Comparison of ENCODE assay signal across 29 cellular contexts in the genomic region with DNA sequence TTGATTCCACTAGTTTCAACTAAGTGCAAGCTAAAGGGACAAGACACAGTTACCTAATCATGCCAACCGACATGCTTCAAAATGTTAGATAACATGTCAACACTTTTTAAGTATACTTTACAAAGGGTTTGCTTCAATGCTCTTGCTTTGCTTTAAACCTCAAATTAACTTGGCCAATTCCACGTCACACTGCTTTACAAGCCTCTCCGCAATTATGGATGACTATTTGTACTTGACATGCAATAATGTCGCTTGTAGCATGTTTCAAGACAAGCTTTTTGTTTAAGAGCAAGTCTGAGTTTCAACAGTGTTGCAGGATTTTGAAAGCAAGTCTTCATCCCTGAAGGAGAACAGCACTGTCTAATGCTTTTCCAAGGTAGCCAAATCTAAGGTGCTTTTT.
"Had no signal": no experiment of that assay in that cellular context is flagged by ENCODE, and none has a peak within 500 bp of the region (broad histone marks: within the 10 kb centered on the region; RNA-seq: fewer than 3 reads in every experiment).

No MANE protein-coding gene starts in this region.

- H3K4me3 Mint-ChIP-seq: naive thymus-derived CD8-positive, alpha-beta T cell; natural killer cell treated with Interleukin-12 subunit alpha and Interleukin-12 subunit beta and Interleukin-15 and Interleukin-18, amount 100 ng/mL, for 72 hours; nephron progenitor cell; neural progenitor cell; stimulated activated effector memory CD8-positive, alpha-beta T cell treated with anti-CD3 and anti-CD28 coated beads, Interleukin-12 subunit alpha, Interleukin-12 subunit beta, amount 100 ng/mL, for 72 hours; stimulated activated naive B cell treated with anti-CD40 and anti-IgM and Interleukin-4, amounts not matched to agents 10 μg/mL and 1 μg/mL and 100 μg/mL, for 72 hours; stimulated activated naive CD8-positive, alpha-beta T cell treated with anti-CD3 and anti-CD28 coated beads, Interleukin-15, Interleukin-2, amounts not matched to agents 100 ng/mL and 50 ng/mL, for 24 hours; type B pancreatic cell had no signal

- H3K36me3 Mint-ChIP-seq: naive thymus-derived CD8-positive, alpha-beta T cell; natural killer cell treated with Interleukin-12 subunit alpha and Interleukin-12 subunit beta and Interleukin-15 and Interleukin-18, amount 100 ng/mL, for 72 hours; stimulated activated effector memory CD8-positive, alpha-beta T cell treated with anti-CD3 and anti-CD28 coated beads, Interleukin-12 subunit alpha, Interleukin-12 subunit beta, amount 100 ng/mL, for 72 hours; stimulated activated naive B cell treated with anti-CD40 and anti-IgM and Interleukin-4, amounts not matched to agents 10 μg/mL and 1 μg/mL and 100 μg/mL, for 72 hours; type B pancreatic cell had no signal

- H3K4me2 ChIP-seq: neural progenitor cell had no signal

- DNase-seq: naive thymus-derived CD8-positive, alpha-beta T cell; nephron progenitor cell; occipital lobe; ovary; posterior cingulate gyrus; psoas muscle; right cardiac atrium; right lobe of liver; sigmoid colon; small intestine; stimulated activated CD4-positive, alpha-beta T cell treated with anti-CD3 and anti-CD28 coated beads, Interleukin-15, amount 100 ng/mL, for 24 hours; stimulated activated CD4-positive, alpha-beta T cell treated with anti-CD3 and anti-CD28 coated beads, Interleukin-2, amount 100 ng/mL, for 24 hours; stimulated activated CD4-positive, alpha-beta T cell treated with anti-CD3 and anti-CD28 coated beads, Interleukin-2, amount 100 ng/mL, for 48 hours; stimulated activated CD4-positive, alpha-beta T cell treated with anti-CD3 and anti-CD28 coated beads, Interleukin-4, amount 100 ng/mL, for 24 hours; stimulated activated naive B cell treated with anti-CD40 and anti-IgM and Interleukin-4, amounts not matched to agents 10 μg/mL and 1 μg/mL and 100 μg/mL, for 72 hours; stimulated activated naive CD4-positive, alpha-beta T cell treated with Interleukin-2 at 50 U/mL for 16 hours; stomach; thyroid gland; transverse colon; upper lobe of right lung; uterus had no signal

- H3K9me3 Mint-ChIP-seq: nephron progenitor cell; neural progenitor cell; stimulated activated naive CD8-positive, alpha-beta T cell treated with anti-CD3 and anti-CD28 coated beads, Interleukin-15, Interleukin-2, amounts not matched to agents 100 ng/mL and 50 ng/mL, for 24 hours; type B pancreatic cell had no signal

- H3K9me3 ChIP-seq: ovary, psoas muscle, right lobe of liver, sigmoid colon, stomach, thoracic aorta, thyroid gland, transverse colon, upper lobe of right lung, uterus had no signal

- H3K27me3 Mint-ChIP-seq: naive thymus-derived CD8-positive, alpha-beta T cell; natural killer cell treated with Interleukin-12 subunit alpha and Interleukin-12 subunit beta and Interleukin-15 and Interleukin-18, amount 100 ng/mL, for 72 hours; stimulated activated naive B cell treated with anti-CD40 and anti-IgM and Interleukin-4, amounts not matched to agents 10 μg/mL and 1 μg/mL and 100 μg/mL, for 72 hours; stimulated activated naive CD8-positive, alpha-beta T cell treated with anti-CD3 and anti-CD28 coated beads, Interleukin-15, Interleukin-2, amounts not matched to agents 100 ng/mL and 50 ng/mL, for 24 hours; type B pancreatic cell had no signal

- H3K79me2 ChIP-seq: parathyroid adenoma had no signal

- H3K9ac ChIP-seq: neural progenitor cell, parathyroid adenoma had no signal

- ATAC-seq: naive thymus-derived CD8-positive, alpha-beta T cell; natural killer cell treated with Interleukin-12 subunit alpha and Interleukin-12 subunit beta and Interleukin-15 and Interleukin-18, amount 100 ng/mL, for 72 hours; psoas muscle; right cardiac atrium; right lobe of liver; stimulated activated effector memory CD8-positive, alpha-beta T cell treated with anti-CD3 and anti-CD28 coated beads, Interleukin-12 subunit alpha, Interleukin-12 subunit beta, amount 100 ng/mL, for 72 hours; stimulated activated naive B cell treated with anti-CD40 and anti-IgM and Interleukin-4, amounts not matched to agents 10 μg/mL and 1 μg/mL and 100 μg/mL, for 72 hours; upper lobe of right lung had no signal

- H3K27ac ChIP-seq: neural progenitor cell, ovary, parathyroid adenoma, psoas muscle, right lobe of liver, sigmoid colon, stomach, thyroid gland, transverse colon, upper lobe of right lung, uterus had no signal

- H3K4me1 ChIP-seq: neural progenitor cell, parathyroid adenoma, psoas muscle, right lobe of liver, sigmoid colon, stomach, thyroid gland, transverse colon, upper lobe of right lung, uterus had no signal

- H3K27me3 ChIP-seq: neural progenitor cell, ovary, right lobe of liver, sigmoid colon, stomach, thyroid gland, transverse colon, upper lobe of right lung, uterus had no signal

- H2AFZ ChIP-seq: neural progenitor cell, parathyroid adenoma had no signal

- H3K4me1 Mint-ChIP-seq: naive thymus-derived CD8-positive, alpha-beta T cell; nephron progenitor cell; stimulated activated effector memory CD8-positive, alpha-beta T cell treated with anti-CD3 and anti-CD28 coated beads, Interleukin-12 subunit alpha, Interleukin-12 subunit beta, amount 100 ng/mL, for 72 hours; stimulated activated naive B cell treated with anti-CD40 and anti-IgM and Interleukin-4, amounts not matched to agents 10 μg/mL and 1 μg/mL and 100 μg/mL, for 72 hours had no signal

- H3K4me3 ChIP-seq: neural progenitor cell, ovary, psoas muscle, right lobe of liver, sigmoid colon, stomach, thoracic aorta, thyroid gland, transverse colon, upper lobe of right lung, uterus had no signal

- H3K27ac Mint-ChIP-seq: naive thymus-derived CD8-positive, alpha-beta T cell; natural killer cell treated with Interleukin-12 subunit alpha and Interleukin-12 subunit beta and Interleukin-15 and Interleukin-18, amount 100 ng/mL, for 72 hours; nephron progenitor cell; neural progenitor cell; progenitor cell of endocrine pancreas; stimulated activated effector memory CD8-positive, alpha-beta T cell treated with anti-CD3 and anti-CD28 coated beads, Interleukin-12 subunit alpha, Interleukin-12 subunit beta, amount 100 ng/mL, for 72 hours; stimulated activated naive B cell treated with anti-CD40 and anti-IgM and Interleukin-4, amounts not matched to agents 10 μg/mL and 1 μg/mL and 100 μg/mL, for 72 hours; stimulated activated naive CD8-positive, alpha-beta T cell treated with anti-CD3 and anti-CD28 coated beads, Interleukin-15, Interleukin-2, amounts not matched to agents 100 ng/mL and 50 ng/mL, for 24 hours; type B pancreatic cell had no signal

- H3K36me3 ChIP-seq: neural progenitor cell, ovary, right lobe of liver, sigmoid colon, stomach, thoracic aorta, thyroid gland, transverse colon, upper lobe of right lung, uterus had no signal
